In the genomic region with DNA sequence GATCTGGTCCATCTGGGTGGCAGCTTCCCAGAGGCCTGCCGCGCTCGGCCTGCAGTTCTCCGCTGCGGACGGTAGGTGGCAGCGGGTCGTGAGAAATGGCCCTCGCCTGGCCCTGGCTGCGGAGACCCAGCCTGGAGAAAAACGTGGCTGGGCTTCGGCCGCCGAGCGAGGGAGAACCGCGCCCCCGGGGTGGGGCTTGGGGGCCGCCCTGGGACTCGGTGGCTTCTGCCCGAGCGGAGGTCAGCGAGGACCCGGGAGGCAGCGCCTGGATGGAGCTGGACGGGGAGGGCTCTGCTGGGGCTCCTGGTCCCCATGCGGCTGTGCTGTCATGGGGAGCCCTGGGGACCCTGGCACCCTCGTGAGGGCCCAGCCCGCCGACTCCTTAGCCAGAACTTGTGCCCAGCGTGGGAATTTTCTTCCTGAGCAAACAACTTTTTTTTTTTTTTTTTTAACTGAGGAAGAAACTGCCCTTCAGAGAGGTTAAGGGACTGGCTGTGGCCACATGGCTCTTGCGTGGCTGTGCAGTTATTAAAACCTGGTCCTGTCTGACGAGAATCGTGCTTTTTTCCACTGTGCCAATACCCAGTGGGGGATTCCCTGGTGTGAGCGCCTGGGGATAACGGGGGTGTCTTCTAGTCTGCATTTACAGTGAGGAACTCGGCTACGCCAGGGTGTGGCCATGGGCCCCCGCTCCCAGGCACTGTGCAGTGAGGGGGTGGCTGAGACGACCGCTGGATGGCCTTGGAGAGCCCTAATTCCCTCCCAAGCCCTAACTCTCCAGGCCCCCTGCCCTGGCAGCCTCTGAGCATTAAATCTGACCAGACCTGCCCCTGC, we compare ENCODE assay signal across 7 cellular contexts.
DNase-seq lines count a peak whose midpoint lies in the region; ATAC-seq, FAIRE-seq and TF ChIP-seq lines count a peak whose summit lies in the region.

No MANE protein-coding gene starts in this region.

- DNase-seq in GM13976 (ENCODE audit: low spot score) (peak; percentile 88), NCI-H1417 (lab: John Stamatoyannopoulos, UW) (peak; percentile 93 to 96 (median 95)), T-helper 22 cell (ENCODE audit: low read depth) (peak; percentile 19), GM12878 (ENCODE audit: low read depth, low spot score) (peak; percentile 12), hypothalamus (lab: John Stamatoyannopoulos, UW) (peak; percentile 31 to 94 (median 85)), retinal pigment epithelial cell (ENCODE audit: low read depth) (peak; percentile 55)

- H3K4me3 ChIP-seq in GM12878 (no peak overlapping the region), retinal pigment epithelial cell (ENCODE audit: low read length) (peak overlapping the region; percentile 43)

- TF ChIP-seq RAD21 in GM12878 (IDR thresholded peaks at IDR 0.05; ENCODE audit: insufficient read depth, low read depth, low read length): peak; percentile 75

- H3K9ac ChIP-seq in GM12878 (ENCODE audit: control insufficient read depth, insufficient read depth, low read length): no peak overlapping the region

- H3K4me1 ChIP-seq in GM12878 (ENCODE audit: control insufficient read depth, insufficient read depth, low read length): no peaks in the 10 kb centered on the region; the same call in 1 of the 2 replicates

- TF ChIP-seq EP300 in GM12878 (IDR thresholded peaks at IDR 0.05; ENCODE audit: borderline replicate concordance in 1 of 2, control insufficient read depth in 1 of 2, low read depth in 2 of 2, low read length in 2 of 2): peak; percentile 9 to 32; a peak in 1 of 4 replicates

- TF ChIP-seq POLR2A in GM12878 (IDR thresholded peaks at IDR 0.05; ENCODE audit: low read depth, low read length): no peak

- H3K36me3 ChIP-seq in GM12878 (ENCODE audit: control insufficient read depth in 2 of 2, insufficient read depth in 2 of 2, low read length in 1 of 2): no peaks in the 10 kb centered on the region

- peaks cover 3 to 4% of the 10 kb centered on the region in 2 experiments; a peak in 2 of 4 replicates for H3K27me3 ChIP-seq in GM12878 (replicated peaks in 1 of 2; ENCODE audit: control insufficient read depth in 2 of 2, insufficient read depth in 2 of 2, low read length in 1 of 2)

- in situ Hi-C loops in GM13976 (cut with MboI; ENCODE audit: low sequenced_read_pairs, unreplicated experiment) (no loop called here), GM12878 (cut with MboI) (no loop called here)

- no peak overlapping the region for H2AFZ ChIP-seq in GM12878 (ENCODE audit: control insufficient read depth, low read depth, low read length)

- ATAC-seq in HG02798 (IDR thresholded peaks at IDR 0.05; ENCODE audit: poor library complexity, unreplicated experiment) (peak; percentile 98), GM12878 (peak; percentile 98)

- no peak overlapping the region for H3K27ac ChIP-seq in GM12878 (ENCODE audit: control insufficient read depth, insufficient read depth)

- RAD21 ChIA-PET in GM12878 (lab: Charles Lee; ENCODE audit: unreplicated experiment): interaction anchor here (1.2 to 1.9 kb wide), 3 partner anchors 331 to 963 kb away, joined by 3 to 7 read pairs (median 5); no protein-coding TSS in a partner anchor

- H3K79me2 ChIP-seq in GM12878 (ENCODE audit: control insufficient read depth, insufficient read depth, low read length): no peaks in the 10 kb centered on the region

- SMC1A ChIA-PET in GM12878 (lab: Charles Lee; ENCODE audit: uncharacterized antibody, unreplicated experiment): interaction anchor here (0.8 to 1.5 kb wide), 4 partner anchors 111 to 338 kb away, joined by 3 to 6 read pairs (median 3); no protein-coding TSS in a partner anchor

- WGBS in GM12878 (ENCODE audit: insufficient coverage, insufficient replicate concordance, low lambda C conversion rate, missing lambda C conversion rate): 9% methylated on average over 41 of the region's 41 CpGs

- POLR2A ChIA-PET in GM12878 (lab: Charles Lee): interaction anchor here (0.6 kb wide), 1 partner anchor 192 kb away, joined by 3 read pairs; no protein-coding TSS in a partner anchor

- no TSS peak for BruUV-seq in GM12878 (replicated peaks; lab: Mats Ljungman, UMichigan)

- CTCF ChIA-PET in GM12878 (lab: Yijun Ruan, JAX): interaction anchor here (0.6 to 1.7 kb wide), 16 partner anchors 8 to 963 kb away, joined by 3 to 6 read pairs (median 4); no protein-coding TSS in a partner anchor

- TF ChIP-seq CTCF in GM13976 (IDR thresholded peaks at IDR 0.05; ENCODE audit: borderline replicate concordance, control extremely low read depth, extremely low read depth, insufficient read depth, missing control alignments) (peak; percentile 98), GM12878 (IDR thresholded peaks at IDR 0.05 in 2 of 3, conservative IDR thresholded peaks at IDR 0.05 in 1 of 3; ENCODE audit: control insufficient read depth in 2 of 3, extremely low read depth in 1 of 3, insufficient read depth in 1 of 3, low read depth in 3 of 3, low read length in 3 of 3) (peak; percentile 92 to 98 (median 94)), retinal pigment epithelial cell (conservative IDR thresholded peaks at IDR 0.05; ENCODE audit: low read depth, low read length) (peak; percentile 92)

- H3K9me3 ChIP-seq in GM12878 (replicated peaks; ENCODE audit: control insufficient read depth, insufficient read depth, low read length): no peaks in the 10 kb centered on the region

- intact Hi-C loops in GM12878 (cut with micrococcal nuclease; ENCODE audit: unreplicated experiment): loop anchor here (2.0 kb wide), 2 partner anchors 324 to 962 kb away; no protein-coding TSS in a partner anchor

- H4K20me1 ChIP-seq in GM12878 (ENCODE audit: control insufficient read depth, insufficient read depth): no peaks in the 10 kb centered on the region

- H3K4me2 ChIP-seq in GM12878 (ENCODE audit: control insufficient read depth, insufficient read depth): no peak overlapping the region

- no peak for FAIRE-seq in GM12878 (lab: Jason Lieb, UNC)

TF ChIP-seq in GM12878, 131 proteins besides CTCF, POLR2A, EP300 and RAD21 (continues in another document):
- TF ChIP-seq SMAD5 (IDR thresholded peaks at IDR 0.05; ENCODE audit: low read depth) (no peak), TAF1 (IDR thresholded peaks at IDR 0.05; ENCODE audit: borderline replicate concordance, low read depth, low read length) (no peak), BCL11A (IDR thresholded peaks at IDR 0.05; ENCODE audit: low read depth, low read length) (0 out of 2 replicates have a peak, but pooled peaks have one; percentile 38), SMC3 (IDR thresholded peaks at IDR 0.05; ENCODE audit: borderline replicate concordance, low read length) (peak; percentile 74), GATAD2B (conservative IDR thresholded peaks at IDR 0.05; ENCODE audit: low read depth) (0 out of 2 replicates have a peak, but pooled peaks have one; percentile 44), BHLHE40 (IDR thresholded peaks at IDR 0.05; ENCODE audit: borderline replicate concordance in 1 of 2, low read depth in 2 of 2, low read length in 1 of 2) (peak; percentile 23 to 52; a peak in 1 of 4 replicates), PML (IDR thresholded peaks at IDR 0.05; ENCODE audit: low read length) (no peak), POU2F2 (IDR thresholded peaks at IDR 0.05; ENCODE audit: borderline replicate concordance, low read depth, low read length) (0 out of 3 replicates have a peak, but pooled peaks have one; percentile 8)
- TF ChIP-seq, protein P1, sequence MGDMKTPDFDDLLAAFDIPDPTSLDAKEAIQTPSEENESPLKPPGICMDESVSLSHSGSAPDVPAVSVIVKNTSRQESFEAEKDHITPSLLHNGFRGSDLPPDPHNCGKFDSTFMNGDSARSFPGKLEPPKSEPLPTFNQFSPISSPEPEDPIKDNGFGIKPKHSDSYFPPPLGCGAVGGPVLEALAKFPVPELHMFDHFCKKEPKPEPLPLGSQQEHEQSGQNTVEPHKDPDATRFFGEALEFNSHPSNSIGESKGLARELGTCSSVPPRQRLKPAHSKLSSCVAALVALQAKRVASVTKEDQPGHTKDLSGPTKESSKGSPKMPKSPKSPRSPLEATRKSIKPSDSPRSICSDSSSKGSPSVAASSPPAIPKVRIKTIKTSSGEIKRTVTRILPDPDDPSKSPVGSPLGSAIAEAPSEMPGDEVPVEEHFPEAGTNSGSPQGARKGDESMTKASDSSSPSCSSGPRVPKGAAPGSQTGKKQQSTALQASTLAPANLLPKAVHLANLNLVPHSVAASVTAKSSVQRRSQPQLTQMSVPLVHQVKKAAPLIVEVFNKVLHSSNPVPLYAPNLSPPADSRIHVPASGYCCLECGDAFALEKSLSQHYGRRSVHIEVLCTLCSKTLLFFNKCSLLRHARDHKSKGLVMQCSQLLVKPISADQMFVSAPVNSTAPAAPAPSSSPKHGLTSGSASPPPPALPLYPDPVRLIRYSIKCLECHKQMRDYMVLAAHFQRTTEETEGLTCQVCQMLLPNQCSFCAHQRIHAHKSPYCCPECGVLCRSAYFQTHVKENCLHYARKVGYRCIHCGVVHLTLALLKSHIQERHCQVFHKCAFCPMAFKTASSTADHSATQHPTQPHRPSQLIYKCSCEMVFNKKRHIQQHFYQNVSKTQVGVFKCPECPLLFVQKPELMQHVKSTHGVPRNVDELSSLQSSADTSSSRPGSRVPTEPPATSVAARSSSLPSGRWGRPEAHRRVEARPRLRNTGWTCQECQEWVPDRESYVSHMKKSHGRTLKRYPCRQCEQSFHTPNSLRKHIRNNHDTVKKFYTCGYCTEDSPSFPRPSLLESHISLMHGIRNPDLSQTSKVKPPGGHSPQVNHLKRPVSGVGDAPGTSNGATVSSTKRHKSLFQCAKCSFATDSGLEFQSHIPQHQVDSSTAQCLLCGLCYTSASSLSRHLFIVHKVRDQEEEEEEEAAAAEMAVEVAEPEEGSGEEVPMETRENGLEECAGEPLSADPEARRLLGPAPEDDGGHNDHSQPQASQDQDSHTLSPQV (IDR thresholded peaks at IDR 0.05): no peak

Comparison
In these comparisons a context has a peak if more than half of its experiments do, and no peak if none do; other contexts are left out.
1. DNase-seq: peak in every context shown above with its lines; median percentile 95 in NCI-H1417; 88 in GM13976; 85 in hypothalamus; 55 in retinal pigment epithelial cell; 19 in T-helper 22 cell; 12 in GM12878.